In genomic region chr15:72062319-72062718, GRCh38 we compare ENCODE assay signal across 25 cellular contexts. TPM values are rescaled to one million over a fixed set of nuclear protein-coding genes. Genes with fewer than 3 reads are reported as not detected.
DNase-seq lines count a peak whose midpoint lies in the region; ATAC-seq, FAIRE-seq and TF ChIP-seq lines count a peak whose summit lies in the region.
"Had no signal": no experiment of that assay in that cellular context is flagged by ENCODE, and none has a peak within 500 bp of the region (broad histone marks: within the 10 kb centered on the region; RNA-seq: fewer than 3 reads in every experiment).

No MANE protein-coding gene starts in this region.

- H3K4me3 Mint-ChIP-seq in Caco-2 (ENCODE audit: unreplicated experiment) (no peak overlapping the region), IgD-negative memory B cell (no peak overlapping the region), progenitor cell of endocrine pancreas (ENCODE audit: low read depth) (no peak overlapping the region), neural progenitor cell (no peak overlapping the region)
- H3K4me3 Mint-ChIP-seq: B cell; CD4-positive, alpha-beta T cell; CD8-positive, alpha-beta T cell had no signal

- H3K4me1 Mint-ChIP-seq in Caco-2 (ENCODE audit: low read depth, unreplicated experiment) (peaks cover 32% of the 10 kb centered on the region), IgD-negative memory B cell (peaks cover 3 to 15% (median 9%) of the 10 kb centered on the region in 3 donors), progenitor cell of endocrine pancreas (ENCODE audit: low read depth) (peaks cover 24% of the 10 kb centered on the region), neural progenitor cell (no peaks in the 10 kb centered on the region)

- BruUV-seq in Caco-2 (replicated peaks; lab: Mats Ljungman, UMichigan), result no TSS peak

- no peaks in the 10 kb centered on the region; the same call in 1 of the 2 replicates for H3K27me3 ChIP-seq in Caco-2 (replicated peaks; ENCODE audit: control insufficient read depth, insufficient read depth, low read length)
- H3K27me3 ChIP-seq in neural progenitor cell, result no peaks in the 10 kb centered on the region
- H3K27me3 ChIP-seq: BLaER1 treated with 17β-estradiol and CSF1 and Interleukin-3, amounts not matched to agents 10 nM and 100 nM had no signal

- no peak overlapping the region for H2AFZ ChIP-seq in neural progenitor cell (replicated peaks)

- H4K20me1 ChIP-seq in neural progenitor cell (ENCODE audit: low read depth), result no peaks in the 10 kb centered on the region

- TF ChIP-seq POLR2A in A549 (IDR thresholded peaks at IDR 0.05; ENCODE audit: low read length), result no peak

- H3K4me3 ChIP-seq in A549, result no peak overlapping the region
- H3K4me3 ChIP-seq in Caco-2 (ENCODE audit: low read depth, low read length), result no peak overlapping the region
- H3K4me3 ChIP-seq in neural progenitor cell, result no peak overlapping the region
- H3K4me3 ChIP-seq: BLaER1 treated with 17β-estradiol and CSF1 and Interleukin-3, amounts not matched to agents 10 nM and 100 nM; GM12878 had no signal

- H3K4me2 ChIP-seq in A549 (no peak overlapping the region), neural progenitor cell (no peak overlapping the region)
- H3K4me2 ChIP-seq: BLaER1 treated with 17β-estradiol and CSF1 and Interleukin-3, amounts not matched to agents 10 nM and 100 nM had no signal

- H3F3A ChIP-seq in neural progenitor cell (ENCODE audit: low read depth), result no peaks in the 10 kb centered on the region

- POLR2A ChIA-PET in A549 (lab: Yijun Ruan, JAX), result no interaction called here
- POLR2A ChIA-PET in Caco-2 (lab: Charles Lee), result no interaction called here

- peaks cover 4% of the 10 kb centered on the region for H3K79me2 ChIP-seq in neural progenitor cell (ENCODE audit: low read depth)

- CTCF ChIA-PET in A549 (lab: Yijun Ruan, JAX) (interaction anchor here (1.4 kb wide), 1 partner anchor 8 kb away, joined by 4 read pairs; no protein-coding TSS in a partner anchor), Caco-2 (lab: Charles Lee) (no interaction called here)

- TF ChIP-seq EP300 in A549 (IDR thresholded peaks at IDR 0.05), result no peak

- H3K27ac Mint-ChIP-seq in Caco-2 (ENCODE audit: unreplicated experiment) (peak overlapping the region; percentile 52), IgD-negative memory B cell (peak overlapping the region in 2 of 3 donors; percentile 74 to 86), progenitor cell of endocrine pancreas (peak overlapping the region; percentile 18), neural progenitor cell (no peak overlapping the region)
- H3K27ac Mint-ChIP-seq: B cell; CD4-positive, alpha-beta T cell; CD8-positive, alpha-beta T cell had no signal

- TF ChIP-seq RAD21 in A549 (conservative IDR thresholded peaks at IDR 0.05 in 1 of 2, IDR thresholded peaks at IDR 0.05 in 1 of 2), result no peak

- no peaks in the 10 kb centered on the region for H3K27me3 Mint-ChIP-seq in Caco-2 (ENCODE audit: insufficient read depth, unreplicated experiment)
- H3K27me3 Mint-ChIP-seq in IgD-negative memory B cell, result no peaks in the 10 kb centered on the region
- no peaks in the 10 kb centered on the region for H3K27me3 Mint-ChIP-seq in progenitor cell of endocrine pancreas
- peaks cover 2% of the 10 kb centered on the region for H3K27me3 Mint-ChIP-seq in neural progenitor cell (ENCODE audit: insufficient read depth, low read depth)
- H3K27me3 Mint-ChIP-seq: B cell; CD4-positive, alpha-beta T cell had no signal

- intact Hi-C loops in Caco-2 (cut with micrococcal nuclease; ENCODE audit: unreplicated experiment), result no loop called here

- H3K27ac ChIP-seq in A549 (no peak overlapping the region), neural progenitor cell (no peak overlapping the region)
- H3K27ac ChIP-seq: BLaER1 treated with 17β-estradiol and CSF1 and Interleukin-3, amounts not matched to agents 10 nM and 100 nM; C4-2B had no signal

- no peak overlapping the region for H3K9ac ChIP-seq in neural progenitor cell
- H3K9ac ChIP-seq: BLaER1 treated with 17β-estradiol and CSF1 and Interleukin-3, amounts not matched to agents 10 nM and 100 nM had no signal

- peaks cover 12% of the 10 kb centered on the region for H3K4me1 ChIP-seq in A549
- peaks cover 45% of the 10 kb centered on the region for H3K4me1 ChIP-seq in Caco-2
- peaks cover 24% of the 10 kb centered on the region for H3K4me1 ChIP-seq in neural progenitor cell
- H3K4me1 ChIP-seq: BLaER1 treated with 17β-estradiol and CSF1 and Interleukin-3, amounts not matched to agents 10 nM and 100 nM had no signal

- peaks cover 1% of the 10 kb centered on the region; the same call in 1 of the 2 replicates for H3K36me3 ChIP-seq in Caco-2 (ENCODE audit: control insufficient read depth, insufficient read depth, low read length)
- no peaks in the 10 kb centered on the region for H3K36me3 ChIP-seq in neural progenitor cell

- ATAC-seq in A549 (no peak), HG03025 (IDR thresholded peaks at IDR 0.05; ENCODE audit: low FRiP score, unreplicated experiment) (no peak)
- ATAC-seq: CD8-positive, alpha-beta T cell; GM12878 had no signal

- no peaks in the 10 kb centered on the region for H3K9me3 ChIP-seq in A549
- peaks cover 6% of the 10 kb centered on the region for H3K9me3 ChIP-seq in Caco-2
- H3K9me3 ChIP-seq in neural progenitor cell (ENCODE audit: low read depth), result no peaks in the 10 kb centered on the region

- DNase-seq in A549 (ENCODE audit: low read depth in 1 of 2, low spot score in 1 of 2), result no peak
- no peak for DNase-seq in Caco-2
- DNase-seq in progenitor cell of endocrine pancreas (ENCODE audit: low spot score, unreplicated experiment), result no peak
- DNase-seq in neural progenitor cell (ENCODE audit: low spot score), result no peak
- no peak for DNase-seq in NCI-H1930 (lab: John Stamatoyannopoulos, UW)
- DNase-seq: 8988T; AML-193; CD4-positive, alpha-beta T cell; CD8-positive, alpha-beta T cell; DMS 273 treated with DMSO at 0.1 percent for 48 hours; DMS153; DMS53; DMS79; DND-41; EL; GDM1 had no signal

- TF ChIP-seq CTCF in A549 (IDR thresholded peaks at IDR 0.05) (no peak), Caco-2 (IDR thresholded peaks at IDR 0.05; ENCODE audit: insufficient read depth in 1 of 2, low read depth in 1 of 2, low read length in 1 of 2, severe bottlenecking in 1 of 2, unreplicated experiment in 1 of 2) (no peak), progenitor cell of endocrine pancreas (IDR thresholded peaks at IDR 0.05; ENCODE audit: unreplicated experiment) (no peak), neural progenitor cell (IDR thresholded peaks at IDR 0.05) (no peak)

- FAIRE-seq in A549 (lab: Jason Lieb, UNC), result peak; percentile 18
- FAIRE-seq: A204.1, GM12878, GM12892, GM18507 had no signal

- H3K9me3 Mint-ChIP-seq in Caco-2 (ENCODE audit: unreplicated experiment) (peaks cover 13% of the 10 kb centered on the region), IgD-negative memory B cell (peaks cover 2 to 8% (median 2%) of the 10 kb centered on the region in 3 donors), progenitor cell of endocrine pancreas (ENCODE audit: low read depth) (peaks cover 10% of the 10 kb centered on the region), neural progenitor cell (peaks cover 7% of the 10 kb centered on the region)
- H3K9me3 Mint-ChIP-seq: CD8-positive, alpha-beta T cell had no signal

- no peaks in the 10 kb centered on the region for H3K36me3 Mint-ChIP-seq in Caco-2 (ENCODE audit: insufficient read depth, unreplicated experiment)
- H3K36me3 Mint-ChIP-seq in IgD-negative memory B cell, result peaks cover 8% of the 10 kb centered on the region
- peaks cover 3% of the 10 kb centered on the region for H3K36me3 Mint-ChIP-seq in progenitor cell of endocrine pancreas (ENCODE audit: insufficient read depth)
- H3K36me3 Mint-ChIP-seq in neural progenitor cell, result no peaks in the 10 kb centered on the region

TF ChIP-seq in A549, 52 proteins besides CTCF, POLR2A, EP300 and RAD21 (continues in another document):
- TF ChIP-seq KDM5A (IDR thresholded peaks at IDR 0.05) (no peak), GATA3 (IDR thresholded peaks at IDR 0.05; ENCODE audit: borderline replicate concordance) (no peak), FOSB (CRISPR knock-in tag; IDR thresholded peaks at IDR 0.05) (no peak), HEYL (CRISPR knock-in tag; IDR thresholded peaks at IDR 0.05) (no peak), HOXB13 (CRISPR knock-in tag; IDR thresholded peaks at IDR 0.05; ENCODE audit: low read depth) (no peak)

RNA-seq across cellular contexts. Expression of gene MYO9A, which starts 55.6 kb away (rescaled TPM):
- polyA plus RNA-seq in A549 (2011; rRNA removed), result 21.9 and 26.7 TPM in 2 replicates
- 4.1 and 5.0 TPM in 2 replicates for polyA plus RNA-seq in A549 (2012; cell fraction: cytosol; rRNA removed)
- 3.9 and 6.9 TPM in 2 replicates for polyA plus RNA-seq in A549 (2012; cell fraction: nucleus; rRNA removed)
- 5.6 to 7.6 TPM (median 5.9 TPM) in 3 replicates for polyA plus RNA-seq in A549 (2017; fragmentation: RNase III; extraction: RNeasy Plus Mini Kit Qiagen cat#74134 plus additional on column Dnase treatment)
- 71.5 and 84.4 TPM in 2 replicates for polyA minus RNA-seq in A549 (2011; rRNA and poly(A)+ RNA removed)
- total RNA-seq in Caco-2 (2022), result 71.9 and 76.0 TPM in 2 replicates
- polyA plus RNA-seq in IgD-negative memory B cell, result 23.1 TPM
- total RNA-seq in progenitor cell of endocrine pancreas, result 28.3 and 32.0 TPM in 2 replicates
- total RNA-seq in neural progenitor cell (ENCODE audit: low replicate concordance), result 19.6 and 38.5 TPM in 2 replicates

RNA-seq across cellular contexts. Expression of gene SENP8, which starts 55.9 kb away (rescaled TPM):
- polyA plus RNA-seq in A549 (2011; rRNA removed), result 3.7 and 6.1 TPM in 2 replicates
- 0.59 and 1.0 TPM in 2 replicates for polyA plus RNA-seq in A549 (2012; cell fraction: cytosol; rRNA removed)
- 0.40 and 0.59 TPM in 2 replicates for polyA plus RNA-seq in A549 (2012; cell fraction: nucleus; rRNA removed)
- 0.98 to 1.3 TPM (median 1.2 TPM) in 3 replicates for polyA plus RNA-seq in A549 (2017; fragmentation: RNase III; extraction: RNeasy Plus Mini Kit Qiagen cat#74134 plus additional on column Dnase treatment)
- polyA minus RNA-seq in A549 (2011; rRNA and poly(A)+ RNA removed), result 9.0 and 9.7 TPM in 2 replicates
- total RNA-seq in Caco-2 (2022), result 2.0 and 3.4 TPM in 2 replicates
- 0.59 TPM for polyA plus RNA-seq in IgD-negative memory B cell
- total RNA-seq in progenitor cell of endocrine pancreas, result 4.7 and 5.1 TPM in 2 replicates
- total RNA-seq in neural progenitor cell (ENCODE audit: low replicate concordance), result 9.0 and 13.5 TPM in 2 replicates
